29 cellular contexts compared by ENCODE assay signal in the genomic region with DNA sequence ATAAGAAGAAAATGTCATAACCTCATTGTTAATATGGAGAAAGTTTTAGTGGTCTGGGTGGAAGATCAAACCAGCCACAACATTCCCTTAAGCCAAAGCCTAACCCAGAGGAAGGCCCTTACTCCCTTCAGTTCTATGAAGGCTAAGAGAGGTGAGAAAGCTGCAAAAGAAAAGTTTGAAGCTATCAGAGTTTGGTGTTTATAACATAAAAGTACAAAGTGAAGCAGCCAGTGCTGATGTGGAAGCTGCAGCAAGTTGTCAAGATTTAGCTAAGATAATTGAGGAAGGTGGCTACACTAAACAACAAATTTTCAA.
"Had no signal": no experiment of that assay in that cellular context is flagged by ENCODE, and none has a peak within 500 bp of the region (broad histone marks: within the 10 kb centered on the region; RNA-seq: fewer than 3 reads in every experiment).

No MANE protein-coding gene starts in this region.

- H3K9ac ChIP-seq: neural progenitor cell, parathyroid adenoma had no signal

- H3K27ac ChIP-seq: neural progenitor cell, ovary, parathyroid adenoma, psoas muscle, spleen, thoracic aorta, thyroid gland, tibial nerve, upper lobe of left lung, vagina had no signal

- H3K9me3 ChIP-seq: ovary, psoas muscle, spleen, thoracic aorta, thyroid gland, tibial nerve, upper lobe of left lung, vagina had no signal

- H3K4me3 ChIP-seq: neural progenitor cell, ovary, psoas muscle, skin epidermis, smooth muscle cell, spleen, thoracic aorta, thyroid gland, tibial nerve, upper lobe of left lung, vagina had no signal

- FAIRE-seq: urothelium cell line had no signal

- DNase-seq: naive thymus-derived CD8-positive, alpha-beta T cell; occipital lobe; ovary; posterior cingulate gyrus; psoas muscle; right cardiac atrium; spleen; stimulated activated CD4-positive, alpha-beta T cell treated with anti-CD3 and anti-CD28 coated beads, Interleukin-12 subunit alpha, Interleukin-12 subunit beta, amount 100 ng/mL, for 4 hours; stimulated activated CD4-positive, alpha-beta T cell treated with anti-CD3 and anti-CD28 coated beads, Interleukin-1b, Interleukin-23, amount 100 ng/mL, for 48 hours; stimulated activated CD4-positive, alpha-beta T cell treated with anti-CD3 and anti-CD28 coated beads, Interleukin-4, amount 100 ng/mL, for 1 hour; stimulated activated CD4-positive, alpha-beta T cell treated with anti-CD3 and anti-CD28 coated beads, Interleukin-4, amount 100 ng/mL, for 4 hours; stimulated activated CD8-positive, alpha-beta memory T cell treated with anti-CD3 and anti-CD28 coated beads, Interleukin-4, amount 100 ng/mL, for 48 hours; stimulated activated naive CD4-positive, alpha-beta T cell; stimulated activated naive CD8-positive, alpha-beta T cell treated with anti-CD3 and anti-CD28 coated beads, Interleukin-15, amount 100 ng/mL, for 72 hours; stimulated activated naive CD8-positive, alpha-beta T cell treated with anti-CD3 and anti-CD28 coated beads, Interleukin-15, Interleukin-2, amounts not matched to agents 100 U/mL and 50 U/mL, for 24 hours; thyroid gland; trophoblast cell; upper lobe of left lung had no signal

- H3K4me1 ChIP-seq: neural progenitor cell, parathyroid adenoma, psoas muscle, spleen, thyroid gland, upper lobe of left lung, vagina had no signal

- H3K27me3 ChIP-seq: neural progenitor cell, ovary, thyroid gland, tibial nerve, upper lobe of left lung, vagina had no signal

- H3K36me3 ChIP-seq: neural progenitor cell, ovary, spleen, thoracic aorta, thyroid gland, tibial nerve, upper lobe of left lung, vagina had no signal

- ATAC-seq: naive thymus-derived CD8-positive, alpha-beta T cell; natural killer cell treated with Interleukin-12 subunit alpha and Interleukin-12 subunit beta and Interleukin-15 and Interleukin-18, amount 100 ng/mL, for 72 hours; psoas muscle; right cardiac atrium; sciatic nerve; stimulated activated memory B cell treated with anti-CD40 and anti-IgM and Interleukin-4, amounts not matched to agents 10 μg/mL and 1 μg/mL and 100 μg/mL, for 72 hours; stimulated activated naive CD8-positive, alpha-beta T cell treated with anti-CD3 and anti-CD28 coated beads, Interleukin-15, amount 100 ng/mL, for 72 hours; stimulated activated naive CD8-positive, alpha-beta T cell treated with anti-CD3 and anti-CD28 coated beads, Interleukin-15, Interleukin-2, amounts not matched to agents 100 U/mL and 50 U/mL, for 24 hours had no signal

- H2AFZ ChIP-seq: neural progenitor cell, parathyroid adenoma had no signal

- H3K4me2 ChIP-seq: neural progenitor cell, smooth muscle cell had no signal

- H3K79me2 ChIP-seq: parathyroid adenoma had no signal
